ENCODE assay signal across 30 cellular contexts in genomic region chr3:180072786-180073185, GRCh38. TPM values are rescaled to one million over a fixed set of nuclear protein-coding genes. Genes with fewer than 3 reads are reported as not detected.
"Had no signal": no experiment of that assay in that cellular context is flagged by ENCODE, and none has a peak within 500 bp of the region (broad histone marks: within the 10 kb centered on the region; RNA-seq: fewer than 3 reads in every experiment).

No MANE protein-coding gene starts in this region.

- H3K9me3 Mint-ChIP-seq: dendritic cell treated with granulocyte-macrophage colony-stimulating factor and Interleukin-4, amounts not matched to agents 40 ng/mL and 50 ng/mL, for 4 days; endodermal cell; neural progenitor cell had no signal

- H3K4me1 ChIP-seq: colonic mucosa, foreskin keratinocyte, gastroesophageal sphincter, heart left ventricle, left lung, neural progenitor cell, parathyroid adenoma, right lobe of liver, transverse colon, upper lobe of right lung, uterus had no signal

- H3K9me3 ChIP-seq: colonic mucosa, gastroesophageal sphincter, heart left ventricle, left lung, right lobe of liver, transverse colon, uterus had no signal

- H3K79me2 ChIP-seq: hepatocyte, parathyroid adenoma had no signal

- ATAC-seq: esophagus mucosa; gastroesophageal sphincter; heart left ventricle; left cardiac atrium; left lung; naive thymus-derived CD4-positive, alpha-beta T cell; right lobe of liver; stimulated activated naive B cell treated with anti-CD40 and anti-IgM and Interleukin-4, amounts not matched to agents 10 μg/mL and 1 μg/mL and 100 μg/mL, for 72 hours; upper lobe of right lung had no signal

- H3K36me3 ChIP-seq: colonic mucosa, gastroesophageal sphincter, heart left ventricle, left lung, neural progenitor cell, right lobe of liver, transverse colon, upper lobe of right lung, uterus had no signal

- H2AFZ ChIP-seq: hepatocyte, neural progenitor cell, parathyroid adenoma had no signal

- H3K4me3 ChIP-seq: colonic mucosa, gastroesophageal sphincter, heart left ventricle, hepatocyte, left lung, neural progenitor cell, right lobe of liver, transverse colon, upper lobe of right lung, uterus had no signal

- H3K27ac Mint-ChIP-seq: dendritic cell treated with granulocyte-macrophage colony-stimulating factor and Interleukin-4, amounts not matched to agents 40 ng/mL and 50 ng/mL, for 4 days; endodermal cell; naive thymus-derived CD4-positive, alpha-beta T cell; nephron; neural progenitor cell; progenitor cell of endocrine pancreas; stimulated activated naive B cell treated with anti-CD40 and anti-IgM and Interleukin-4, amounts not matched to agents 10 μg/mL and 1 μg/mL and 100 μg/mL, for 72 hours; stimulated activated naive CD8-positive, alpha-beta T cell treated with anti-CD3 and anti-CD28 coated beads, Interleukin-15, Interleukin-2, amounts not matched to agents 100 ng/mL and 50 ng/mL, for 24 hours had no signal

- H3K36me3 Mint-ChIP-seq: naive thymus-derived CD4-positive, alpha-beta T cell; neural progenitor cell; stimulated activated naive B cell treated with anti-CD40 and anti-IgM and Interleukin-4, amounts not matched to agents 10 μg/mL and 1 μg/mL and 100 μg/mL, for 72 hours had no signal

- H3K27me3 Mint-ChIP-seq: dendritic cell treated with granulocyte-macrophage colony-stimulating factor and Interleukin-4, amounts not matched to agents 40 ng/mL and 50 ng/mL, for 4 days; progenitor cell of endocrine pancreas; stimulated activated naive B cell treated with anti-CD40 and anti-IgM and Interleukin-4, amounts not matched to agents 10 μg/mL and 1 μg/mL and 100 μg/mL, for 72 hours had no signal

- H3K27ac ChIP-seq: colonic mucosa, epithelial cell of prostate, foreskin keratinocyte, gastroesophageal sphincter, heart left ventricle, hepatocyte, left lung, neural progenitor cell, parathyroid adenoma, right lobe of liver, transverse colon, upper lobe of right lung, uterus had no signal

- H3K9ac ChIP-seq: neural progenitor cell, parathyroid adenoma had no signal

- H3K4me2 ChIP-seq: hepatocyte, neural progenitor cell had no signal

- H3K27me3 ChIP-seq: colonic mucosa, foreskin keratinocyte, gastroesophageal sphincter, heart left ventricle, hepatocyte, left lung, neural progenitor cell, right lobe of liver, transverse colon, upper lobe of right lung, uterus had no signal

- H3K4me3 Mint-ChIP-seq: dendritic cell treated with granulocyte-macrophage colony-stimulating factor and Interleukin-4, amounts not matched to agents 40 ng/mL and 50 ng/mL, for 4 days; endodermal cell; naive thymus-derived CD4-positive, alpha-beta T cell; nephron; neural progenitor cell; stimulated activated naive B cell treated with anti-CD40 and anti-IgM and Interleukin-4, amounts not matched to agents 10 μg/mL and 1 μg/mL and 100 μg/mL, for 72 hours; stimulated activated naive CD8-positive, alpha-beta T cell treated with anti-CD3 and anti-CD28 coated beads, Interleukin-15, Interleukin-2, amounts not matched to agents 100 ng/mL and 50 ng/mL, for 24 hours had no signal

- DNase-seq: colonic mucosa; effector CD8-positive, alpha-beta T cell; endodermal cell; heart left ventricle; left cardiac atrium; left lung; mesenchymal stem cell; midbrain; naive thymus-derived CD4-positive, alpha-beta T cell; right lobe of liver; small intestine; stimulated activated CD4-positive, alpha-beta T cell treated with anti-CD3 and anti-CD28 coated beads, Interleukin-15, amount 100 ng/mL, for 24 hours; stimulated activated CD4-positive, alpha-beta T cell treated with anti-CD3 and anti-CD28 coated beads, Interleukin-2, amount 100 ng/mL, for 48 hours; stimulated activated naive B cell treated with anti-CD40 and anti-IgM and Interleukin-4, amounts not matched to agents 10 μg/mL and 1 μg/mL and 100 μg/mL, for 72 hours; transverse colon; upper lobe of right lung; uterus had no signal

- H3K4me1 Mint-ChIP-seq: naive thymus-derived CD4-positive, alpha-beta T cell; nephron; neural progenitor cell had no signal

RNA-seq across cellular contexts. Expression of gene PEX5L, which starts 36.0 kb away (rescaled TPM):
- total RNA-seq: colonic mucosa, esophagus mucosa, left lung, lower leg skin, lung microvascular endothelial cell, right lobe of liver had no signal
